32 cellular contexts compared by ENCODE assay signal in genomic region chrX:77389891-77390290, GRCh38. TPM values are rescaled to one million over a fixed set of nuclear protein-coding genes. Genes with fewer than 3 reads are reported as not detected.
"Had no signal": no experiment of that assay in that cellular context is flagged by ENCODE, and none has a peak within 500 bp of the region (broad histone marks: within the 10 kb centered on the region; RNA-seq: fewer than 3 reads in every experiment).

No MANE protein-coding gene starts in this region.

- H3K27me3 ChIP-seq: neural progenitor cell, neutrophil, ovary, right atrium auricular region, right lobe of liver, tibial nerve, uterus had no signal

- H3K36me3 ChIP-seq: left lung, lower lobe of right lung, neural progenitor cell, neutrophil, ovary, right atrium auricular region, right lobe of liver, tibial nerve, uterus had no signal

- H3K27ac ChIP-seq: left lung, lower lobe of right lung, neural progenitor cell, neutrophil, ovary, right atrium auricular region, right lobe of liver, tibial nerve, uterus had no signal

- H3K4me3 ChIP-seq: left lung, lower lobe of right lung, neural progenitor cell, ovary, right atrium auricular region, right lobe of liver, smooth muscle cell, tibial nerve, uterus had no signal

- H3K4me3 Mint-ChIP-seq: immature natural killer cell; mesothelial cell of epicardium; natural killer cell; nephron progenitor cell; neural progenitor cell; stimulated activated memory B cell treated with anti-CD40 and anti-IgM and Interleukin-4, amounts not matched to agents 10 μg/mL and 1 μg/mL and 100 μg/mL, for 72 hours; stimulated activated naive CD8-positive, alpha-beta T cell treated with anti-CD3 and anti-CD28 coated beads, Interleukin-15, amount 100 ng/mL, for 72 hours; type B pancreatic cell had no signal

- H3K36me3 Mint-ChIP-seq: immature natural killer cell; mesothelial cell of epicardium; naive B cell; natural killer cell; neural progenitor cell; stimulated activated memory B cell treated with anti-CD40 and anti-IgM and Interleukin-4, amounts not matched to agents 10 μg/mL and 1 μg/mL and 100 μg/mL, for 72 hours; type B pancreatic cell had no signal

- H3K27me3 Mint-ChIP-seq: progenitor cell of endocrine pancreas; stimulated activated naive CD8-positive, alpha-beta T cell treated with anti-CD3 and anti-CD28 coated beads, Interleukin-15, amount 100 ng/mL, for 72 hours; type B pancreatic cell had no signal

- ATAC-seq: left colon; left lung; lower lobe of right lung; natural killer cell; right lobe of liver; stimulated activated memory B cell treated with anti-CD40 and anti-IgM and Interleukin-4, amounts not matched to agents 10 μg/mL and 1 μg/mL and 100 μg/mL, for 72 hours; stimulated activated naive CD8-positive, alpha-beta T cell treated with anti-CD3 and anti-CD28 coated beads, Interleukin-15, amount 100 ng/mL, for 72 hours had no signal

- H3K27ac Mint-ChIP-seq: immature natural killer cell; mesothelial cell of epicardium; naive B cell; natural killer cell; nephron progenitor cell; neural progenitor cell; progenitor cell of endocrine pancreas; stimulated activated memory B cell treated with anti-CD40 and anti-IgM and Interleukin-4, amounts not matched to agents 10 μg/mL and 1 μg/mL and 100 μg/mL, for 72 hours; stimulated activated naive CD8-positive, alpha-beta T cell treated with anti-CD3 and anti-CD28 coated beads, Interleukin-15, amount 100 ng/mL, for 72 hours; type B pancreatic cell had no signal

- DNase-seq: hypothalamus; immature natural killer cell; kidney; left colon; left lung; lower lobe of right lung; naive B cell; natural killer cell; nephron progenitor cell; occipital lobe; ovary; right lobe of liver; stimulated activated CD4-positive, alpha-beta T cell treated with anti-CD3 and anti-CD28 coated beads, Interleukin-1b, Interleukin-23, amount 100 ng/mL, for 48 hours; stimulated activated CD4-positive, alpha-beta T cell treated with anti-CD3 and anti-CD28 coated beads, Interleukin-2, amount 100 ng/mL, for 48 hours; stimulated activated CD4-positive, alpha-beta T cell treated with anti-CD3 and anti-CD28 coated beads, Interleukin-4, amount 100 ng/mL, for 4 hours; stimulated activated CD8-positive, alpha-beta memory T cell treated with anti-CD3 and anti-CD28 coated beads, Interleukin-4, amount 100 ng/mL, for 48 hours; stimulated activated naive CD4-positive, alpha-beta T cell treated with Interleukin-2 at 50 U/mL for 16 hours; stimulated activated naive CD8-positive, alpha-beta T cell treated with anti-CD3 and anti-CD28 coated beads, Interleukin-15, amount 100 ng/mL, for 72 hours; substantia nigra; uterus had no signal

- H3K9me3 ChIP-seq: left lung, lower lobe of right lung, neutrophil, ovary, right lobe of liver, tibial nerve, uterus had no signal

- H3K4me1 ChIP-seq: left lung, lower lobe of right lung, neural progenitor cell, right atrium auricular region, right lobe of liver, tibial nerve, uterus had no signal

- H3K4me1 Mint-ChIP-seq: immature natural killer cell; mesothelial cell of epicardium; naive B cell; natural killer cell; nephron progenitor cell; neural progenitor cell; stimulated activated memory B cell treated with anti-CD40 and anti-IgM and Interleukin-4, amounts not matched to agents 10 μg/mL and 1 μg/mL and 100 μg/mL, for 72 hours; stimulated activated naive CD8-positive, alpha-beta T cell treated with anti-CD3 and anti-CD28 coated beads, Interleukin-15, amount 100 ng/mL, for 72 hours had no signal

- H2AFZ ChIP-seq: neural progenitor cell had no signal

- H3K4me2 ChIP-seq: neural progenitor cell, smooth muscle cell had no signal

- H3K9ac ChIP-seq: neural progenitor cell had no signal

RNA-seq across cellular contexts. Expression of gene FGF16, which starts 57.3 kb away (rescaled TPM):
- total RNA-seq: left colon, left lung, liver, lower lobe of right lung, mesothelial cell of epicardium, mononuclear cell, natural killer cell, ovary, progenitor cell of endocrine pancreas, renal cortical epithelial cell, right atrium auricular region, right lobe of liver, smooth muscle cell had no signal
- polyA plus RNA-seq: immature natural killer cell, liver, smooth muscle cell had no signal
